Comparison of ENCODE assay signal across 8 cellular contexts in the genomic region with DNA sequence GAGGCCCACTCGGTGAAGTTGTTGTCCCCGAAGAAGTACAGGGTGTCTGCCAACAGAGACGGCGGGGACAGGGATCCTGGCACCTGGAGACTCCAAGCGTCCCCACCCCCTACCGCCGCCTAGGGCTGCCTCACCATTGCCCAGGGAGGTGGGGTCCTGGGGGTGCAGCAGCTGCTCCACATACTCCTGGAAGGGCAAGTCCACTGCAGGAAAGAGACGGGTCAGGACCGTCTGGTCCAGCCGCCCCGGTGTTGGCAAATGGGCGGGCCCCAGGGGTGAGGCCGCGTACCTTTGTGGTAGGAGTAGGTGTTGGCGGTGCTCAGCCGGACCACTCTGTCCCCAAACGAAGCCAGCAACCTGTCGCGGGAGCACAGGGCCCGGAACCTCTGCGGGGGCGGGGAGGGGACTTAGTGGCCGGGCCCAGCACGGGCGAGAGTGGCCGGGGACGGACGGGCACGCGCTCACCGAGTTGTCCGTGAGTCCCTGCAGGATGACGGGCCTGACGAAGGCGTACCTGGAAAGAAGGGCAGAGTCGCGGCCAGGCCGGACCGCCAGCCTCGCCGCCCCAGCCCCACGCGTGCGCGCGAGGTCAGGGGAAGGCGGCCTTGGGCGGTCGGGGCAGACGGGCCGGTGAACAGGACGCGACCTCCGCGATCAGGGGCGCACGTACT. TPM values are rescaled to one million over a fixed set of nuclear protein-coding genes. Genes with fewer than 3 reads are reported as not detected.
DNase-seq lines count a peak whose midpoint lies in the region; ATAC-seq and TF ChIP-seq lines count a peak whose summit lies in the region.

No MANE protein-coding gene starts in this region.

- no peaks in the 10 kb centered on the region for H3K9me3 ChIP-seq in T-helper 17 cell (ENCODE audit: control insufficient read depth, low read length, poor library complexity, severe bottlenecking)

- TF ChIP-seq CTCF in glutamatergic neuron (IDR thresholded peaks at IDR 0.05; ENCODE audit: partially characterized antibody, unreplicated experiment), result no peak

- ATAC-seq in T-helper 17 cell, result no peak
- ATAC-seq in GM19395 (IDR thresholded peaks at IDR 0.05; ENCODE audit: unreplicated experiment), result no peak

- peak; percentile 72 for DNase-seq in DMS53 (lab: John Stamatoyannopoulos, UW)
- no peak for DNase-seq in DMS53 treated with DMSO at 0.1 percent for 48 hours (lab: John Stamatoyannopoulos, UW; ENCODE audit: unreplicated experiment)
- DNase-seq in T-helper 17 cell, result no peak
- no peak for DNase-seq in glutamatergic neuron
- DNase-seq in stimulated activated CD8-positive, alpha-beta memory T cell treated with anti-CD3 and anti-CD28 coated beads, Interleukin-4, amount 100 ng/mL, for 48 hours, result peak; percentile 45
- no peak for DNase-seq in NCI-H1436 (lab: John Stamatoyannopoulos, UW)
- no peak for DNase-seq in NCI-H748 treated with DMSO at 0.1 percent for 48 hours (lab: John Stamatoyannopoulos, UW)

- H3K4me3 Mint-ChIP-seq in T-helper 17 cell (peak overlapping the region; percentile 84), glutamatergic neuron (ENCODE audit: unreplicated experiment) (peak overlapping the region; percentile 67)

- H3K9me3 Mint-ChIP-seq in glutamatergic neuron (ENCODE audit: unreplicated experiment), result peaks cover 8% of the 10 kb centered on the region

- no peaks in the 10 kb centered on the region for H3K27me3 Mint-ChIP-seq in T-helper 17 cell
- peaks cover 11% of the 10 kb centered on the region for H3K27me3 Mint-ChIP-seq in glutamatergic neuron (ENCODE audit: unreplicated experiment)

- H3K27ac Mint-ChIP-seq in T-helper 17 cell, result no peak overlapping the region
- H3K27ac Mint-ChIP-seq in glutamatergic neuron (ENCODE audit: unreplicated experiment), result no peak overlapping the region

- H3K4me1 Mint-ChIP-seq in T-helper 17 cell, result peaks cover 20% of the 10 kb centered on the region
- peaks cover 9% of the 10 kb centered on the region for H3K4me1 Mint-ChIP-seq in glutamatergic neuron (ENCODE audit: low read depth, unreplicated experiment)

- H3K36me3 Mint-ChIP-seq in T-helper 17 cell (ENCODE audit: low read depth), result no peaks in the 10 kb centered on the region
- no peaks in the 10 kb centered on the region for H3K36me3 Mint-ChIP-seq in glutamatergic neuron (ENCODE audit: unreplicated experiment)

RNA-seq across cellular contexts. Expression of a gene that starts 0.6 kb away (rescaled TPM):
- total RNA-seq in T-helper 17 cell (10 to 100 TPM; 28.0 to 36.1 TPM), glutamatergic neuron (ENCODE audit: unreplicated experiment) (26.1 TPM)

RNA-seq across cellular contexts. Expression of a gene that starts 3.3 kb away (rescaled TPM):
- total RNA-seq in T-helper 17 cell (10 to 100 TPM; 65.5 to 67.4 TPM), glutamatergic neuron (ENCODE audit: unreplicated experiment) (78.3 TPM)

RNA-seq across cellular contexts. Expression of a gene that starts 6.7 kb away (rescaled TPM):
- total RNA-seq in T-helper 17 cell (10 to 100 TPM in 1 of 2 donors, 1 to 10 TPM in 1; 9.0 to 11.7 TPM), glutamatergic neuron (ENCODE audit: unreplicated experiment) (19.9 TPM)

RNA-seq across cellular contexts. Expression of a gene that starts 8.1 kb away (rescaled TPM):
- total RNA-seq in T-helper 17 cell (1 to 10 TPM; 5.7 to 5.9 TPM), glutamatergic neuron (ENCODE audit: unreplicated experiment) (8.2 TPM)

RNA-seq across cellular contexts. Expression of a gene that starts 15.6 kb away (rescaled TPM):
- total RNA-seq in T-helper 17 cell (100 to 1,000 TPM; 190 to 203 TPM), glutamatergic neuron (ENCODE audit: unreplicated experiment) (208 TPM)

Comparison
In these comparisons a context has a peak if more than half of its experiments do, and no peak if none do; other contexts are left out.
1. DNase-seq: peak in DMS53 (single experiment) and stimulated activated CD8-positive, alpha-beta memory T cell treated with anti-CD3 and anti-CD28 coated beads, Interleukin-4, amount 100 ng/mL, for 48 hours (single experiment); none in DMS53 treated with DMSO at 0.1 percent for 48 hours (single experiment), T-helper 17 cell (0 of 3), glutamatergic neuron (single experiment), NCI-H1436 (single experiment) and NCI-H748 treated with DMSO at 0.1 percent for 48 hours (single experiment).